ENCODE assay signal across 31 cellular contexts in genomic region chr9:3824589-3824988, GRCh38.
"Had no signal": no experiment of that assay in that cellular context is flagged by ENCODE, and none has a peak within 500 bp of the region (broad histone marks: within the 10 kb centered on the region; RNA-seq: fewer than 3 reads in every experiment).

No MANE protein-coding gene starts in this region.

- H3K9me3 Mint-ChIP-seq: activated naive CD4-positive, alpha-beta T cell treated with anti-CD3 and anti-CD28 coated beads for 36 hours; activated naive CD8-positive, alpha-beta T cell treated with anti-CD3 and anti-CD28 coated beads for 36 hours; stimulated activated naive B cell treated with anti-CD40 and anti-IgM and Interleukin-4, amounts not matched to agents 10 μg/mL and 1 μg/mL and 100 μg/mL, for 72 hours; T-helper 1 cell treated with Interleukin-12 subunit alpha and Interleukin-12 subunit beta and Interleukin-4 antibody, amounts not matched to agents 30 μg/mL and 1 μg/mL, for 36 hours had no signal

- H3K4me3 Mint-ChIP-seq: activated naive CD4-positive, alpha-beta T cell treated with anti-CD3 and anti-CD28 coated beads for 36 hours; activated naive CD8-positive, alpha-beta T cell treated with anti-CD3 and anti-CD28 coated beads for 36 hours; naive thymus-derived CD4-positive, alpha-beta T cell; neural crest cell; stimulated activated naive B cell treated with anti-CD40 and anti-IgM and Interleukin-4, amounts not matched to agents 10 μg/mL and 1 μg/mL and 100 μg/mL, for 72 hours; T-helper 1 cell treated with Interleukin-12 subunit alpha and Interleukin-12 subunit beta and Interleukin-4 antibody, amounts not matched to agents 30 μg/mL and 1 μg/mL, for 36 hours had no signal

- H3K4me3 ChIP-seq: ascending aorta, coronary artery, dorsolateral prefrontal cortex, lower lobe of right lung, psoas muscle, smooth muscle cell, stomach, thyroid gland, upper lobe of left lung, vagina had no signal

- H2AFZ ChIP-seq: parathyroid adenoma had no signal

- H3K9me3 ChIP-seq: ascending aorta, lower lobe of right lung, psoas muscle, stomach, thyroid gland, upper lobe of left lung, vagina had no signal

- H3K27ac Mint-ChIP-seq: activated naive CD4-positive, alpha-beta T cell treated with anti-CD3 and anti-CD28 coated beads for 36 hours; activated naive CD8-positive, alpha-beta T cell treated with anti-CD3 and anti-CD28 coated beads for 36 hours; naive thymus-derived CD4-positive, alpha-beta T cell; stimulated activated naive B cell treated with anti-CD40 and anti-IgM and Interleukin-4, amounts not matched to agents 10 μg/mL and 1 μg/mL and 100 μg/mL, for 72 hours; T-helper 1 cell treated with Interleukin-12 subunit alpha and Interleukin-12 subunit beta and Interleukin-4 antibody, amounts not matched to agents 30 μg/mL and 1 μg/mL, for 36 hours had no signal

- H3K36me3 ChIP-seq: brain microvascular endothelial cell, lower lobe of right lung, thyroid gland, upper lobe of left lung, vagina had no signal

- H3K9ac ChIP-seq: parathyroid adenoma had no signal

- ATAC-seq: left lobe of liver; lower lobe of right lung; naive thymus-derived CD4-positive, alpha-beta T cell; psoas muscle; stimulated activated naive B cell treated with anti-CD40 and anti-IgM and Interleukin-4, amounts not matched to agents 10 μg/mL and 1 μg/mL and 100 μg/mL, for 72 hours had no signal

- H3K36me3 Mint-ChIP-seq: activated naive CD8-positive, alpha-beta T cell treated with anti-CD3 and anti-CD28 coated beads for 36 hours; stimulated activated naive B cell treated with anti-CD40 and anti-IgM and Interleukin-4, amounts not matched to agents 10 μg/mL and 1 μg/mL and 100 μg/mL, for 72 hours had no signal

- DNase-seq: activated CD4-positive, alpha-beta T cell treated with anti-CD3 and anti-CD28 coated beads for 4 hours; activated CD4-positive, alpha-beta T cell treated with anti-CD3 and anti-CD28 coated beads, Interleukin-2, amount 50 U/mL, for 4 hours; activated CD8-positive, alpha-beta memory T cell treated with anti-CD3 and anti-CD28 coated beads for 24 hours; activated effector memory CD4-positive, alpha-beta T cell treated with Interleukin-2 at 50 U/mL for 16 hours; activated naive CD4-positive, alpha-beta T cell treated with anti-CD3 and anti-CD28 coated beads for 36 hours; activated naive CD8-positive, alpha-beta T cell treated with anti-CD3 and anti-CD28 coated beads for 36 hours; brain microvascular endothelial cell; dorsolateral prefrontal cortex; effector memory CD4-positive, alpha-beta T cell; head of caudate nucleus; lower lobe of right lung; mesendoderm; naive thymus-derived CD4-positive, alpha-beta T cell; nucleus accumbens; psoas muscle; stimulated activated CD4-positive, alpha-beta T cell treated with anti-CD3 and anti-CD28 coated beads, Interleukin-15, amount 100 ng/mL, for 24 hours; stimulated activated CD4-positive, alpha-beta T cell treated with anti-CD3 and anti-CD28 coated beads, Interleukin-2, amount 100 ng/mL, for 24 hours; stimulated activated naive B cell treated with anti-CD40 and anti-IgM and Interleukin-4, amounts not matched to agents 10 μg/mL and 1 μg/mL and 100 μg/mL, for 72 hours; stomach; T-helper 9 cell; thyroid gland; upper lobe of left lung had no signal

- H3K4me1 ChIP-seq: ascending aorta, parathyroid adenoma, psoas muscle had no signal

- H3K79me2 ChIP-seq: parathyroid adenoma had no signal

- H3K27me3 Mint-ChIP-seq: activated naive CD8-positive, alpha-beta T cell treated with anti-CD3 and anti-CD28 coated beads for 36 hours had no signal

- H3K27ac ChIP-seq: ascending aorta, brain microvascular endothelial cell, coronary artery, dorsolateral prefrontal cortex, lower lobe of right lung, parathyroid adenoma, psoas muscle, stomach, thyroid gland, upper lobe of left lung, vagina, VCaP had no signal

- H3K4me1 Mint-ChIP-seq: activated naive CD8-positive, alpha-beta T cell treated with anti-CD3 and anti-CD28 coated beads for 36 hours; stimulated activated naive B cell treated with anti-CD40 and anti-IgM and Interleukin-4, amounts not matched to agents 10 μg/mL and 1 μg/mL and 100 μg/mL, for 72 hours had no signal

- H3K27me3 ChIP-seq: ascending aorta, brain microvascular endothelial cell, dorsolateral prefrontal cortex, stomach, thyroid gland, upper lobe of left lung, vagina had no signal
